Comparison of ENCODE assay signal across 15 cellular contexts in genomic region chr20:61328906-61329558, GRCh38.
DNase-seq lines count a peak whose midpoint lies in the region; ATAC-seq lines count a peak whose summit lies in the region.
"Had no signal": no experiment of that assay in that cellular context is flagged by ENCODE, and none has a peak within 500 bp of the region (broad histone marks: within the 10 kb centered on the region; RNA-seq: fewer than 3 reads in every experiment).

No MANE protein-coding gene starts in this region.

- peak overlapping the region in 1 of 2 donors; percentile 8 for H3K27ac Mint-ChIP-seq in stimulated activated naive CD8-positive, alpha-beta T cell treated with anti-CD3 and anti-CD28 coated beads, Interleukin-15, amount 100 ng/mL, for 72 hours
- H3K27ac Mint-ChIP-seq: progenitor cell of endocrine pancreas; stimulated activated naive B cell treated with anti-CD40 and anti-IgM and Interleukin-4, amounts not matched to agents 10 μg/mL and 1 μg/mL and 100 μg/mL, for 72 hours had no signal

- H3K4me3 Mint-ChIP-seq in stimulated activated naive CD8-positive, alpha-beta T cell treated with anti-CD3 and anti-CD28 coated beads, Interleukin-15, amount 100 ng/mL, for 72 hours = no peak overlapping the region
- H3K4me3 Mint-ChIP-seq: stimulated activated naive B cell treated with anti-CD40 and anti-IgM and Interleukin-4, amounts not matched to agents 10 μg/mL and 1 μg/mL and 100 μg/mL, for 72 hours had no signal

- no peaks in the 10 kb centered on the region for H3K9me3 Mint-ChIP-seq in stimulated activated naive CD8-positive, alpha-beta T cell treated with anti-CD3 and anti-CD28 coated beads, Interleukin-15, amount 100 ng/mL, for 72 hours

- no peaks in the 10 kb centered on the region for H3K4me1 Mint-ChIP-seq in stimulated activated naive CD8-positive, alpha-beta T cell treated with anti-CD3 and anti-CD28 coated beads, Interleukin-15, amount 100 ng/mL, for 72 hours
- H3K4me1 Mint-ChIP-seq: stimulated activated naive B cell treated with anti-CD40 and anti-IgM and Interleukin-4, amounts not matched to agents 10 μg/mL and 1 μg/mL and 100 μg/mL, for 72 hours had no signal

- peak; percentile 38 for ATAC-seq in stimulated activated naive CD8-positive, alpha-beta T cell treated with anti-CD3 and anti-CD28 coated beads, Interleukin-15, amount 100 ng/mL, for 72 hours
- ATAC-seq in stimulated activated naive CD8-positive, alpha-beta T cell treated with anti-CD3 and anti-CD28 coated beads, Interleukin-15, Interleukin-2, amounts not matched to agents 100 U/mL and 50 U/mL, for 24 hours = no peak
- no peak for ATAC-seq in GM21576 (IDR thresholded peaks at IDR 0.05; ENCODE audit: unreplicated experiment)
- no peak for ATAC-seq in GM19351 (IDR thresholded peaks at IDR 0.05; ENCODE audit: unreplicated experiment)

- no peaks in the 10 kb centered on the region for H3K27me3 Mint-ChIP-seq in stimulated activated naive CD8-positive, alpha-beta T cell treated with anti-CD3 and anti-CD28 coated beads, Interleukin-15, amount 100 ng/mL, for 72 hours
- H3K27me3 Mint-ChIP-seq: stimulated activated naive B cell treated with anti-CD40 and anti-IgM and Interleukin-4, amounts not matched to agents 10 μg/mL and 1 μg/mL and 100 μg/mL, for 72 hours had no signal

- no peak for DNase-seq in stimulated activated naive CD8-positive, alpha-beta T cell treated with anti-CD3 and anti-CD28 coated beads, Interleukin-15, amount 100 ng/mL, for 72 hours
- no peak for DNase-seq in stimulated activated naive CD8-positive, alpha-beta T cell treated with anti-CD3 and anti-CD28 coated beads, Interleukin-15, Interleukin-2, amounts not matched to agents 100 U/mL and 50 U/mL, for 24 hours
- DNase-seq in activated effector memory CD4-positive, alpha-beta T cell treated with Interleukin-2 at 50 U/mL for 16 hours = peak; percentile 1
- DNase-seq in iris pigment epithelial cell (ENCODE audit: low read depth) (peak; percentile 14), NCI-H345 treated with DMSO at 0.1 percent for 48 hours (lab: John Stamatoyannopoulos, UW; ENCODE audit: unreplicated experiment) (no peak)
- no peak for DNase-seq in effector CD8-positive, alpha-beta T cell (lab: John Stamatoyannopoulos, UW)
- DNase-seq: activated naive CD4-positive, alpha-beta T cell treated with anti-CD3 and anti-CD28 coated beads, Interleukin-2, amount 50 U/mL, for 16 hours; DND-41; NCI-H1092; SHP77 treated with DMSO at 0.1 percent for 48 hours; stimulated activated CD4-positive, alpha-beta T cell treated with anti-CD3 and anti-CD28 coated beads, Interleukin-2, amount 100 ng/mL, for 24 hours; stimulated activated naive B cell treated with anti-CD40 and anti-IgM and Interleukin-4, amounts not matched to agents 10 μg/mL and 1 μg/mL and 100 μg/mL, for 72 hours had no signal

Comparison
In these comparisons a context has a peak if more than half of its experiments do, and no peak if none do; other contexts are left out.
1. DNase-seq: peak in activated effector memory CD4-positive, alpha-beta T cell treated with Interleukin-2 at 50 U/mL for 16 hours (single experiment) and iris pigment epithelial cell (single experiment); none in stimulated activated naive CD8-positive, alpha-beta T cell treated with anti-CD3 and anti-CD28 coated beads, Interleukin-15, amount 100 ng/mL, for 72 hours (0 of 2), stimulated activated naive CD8-positive, alpha-beta T cell treated with anti-CD3 and anti-CD28 coated beads, Interleukin-15, Interleukin-2, amounts not matched to agents 100 U/mL and 50 U/mL, for 24 hours (single experiment), NCI-H345 treated with DMSO at 0.1 percent for 48 hours (single experiment) and effector CD8-positive, alpha-beta T cell (single experiment).